ENCODE assay signal across 1 cellular context in the genomic region with DNA sequence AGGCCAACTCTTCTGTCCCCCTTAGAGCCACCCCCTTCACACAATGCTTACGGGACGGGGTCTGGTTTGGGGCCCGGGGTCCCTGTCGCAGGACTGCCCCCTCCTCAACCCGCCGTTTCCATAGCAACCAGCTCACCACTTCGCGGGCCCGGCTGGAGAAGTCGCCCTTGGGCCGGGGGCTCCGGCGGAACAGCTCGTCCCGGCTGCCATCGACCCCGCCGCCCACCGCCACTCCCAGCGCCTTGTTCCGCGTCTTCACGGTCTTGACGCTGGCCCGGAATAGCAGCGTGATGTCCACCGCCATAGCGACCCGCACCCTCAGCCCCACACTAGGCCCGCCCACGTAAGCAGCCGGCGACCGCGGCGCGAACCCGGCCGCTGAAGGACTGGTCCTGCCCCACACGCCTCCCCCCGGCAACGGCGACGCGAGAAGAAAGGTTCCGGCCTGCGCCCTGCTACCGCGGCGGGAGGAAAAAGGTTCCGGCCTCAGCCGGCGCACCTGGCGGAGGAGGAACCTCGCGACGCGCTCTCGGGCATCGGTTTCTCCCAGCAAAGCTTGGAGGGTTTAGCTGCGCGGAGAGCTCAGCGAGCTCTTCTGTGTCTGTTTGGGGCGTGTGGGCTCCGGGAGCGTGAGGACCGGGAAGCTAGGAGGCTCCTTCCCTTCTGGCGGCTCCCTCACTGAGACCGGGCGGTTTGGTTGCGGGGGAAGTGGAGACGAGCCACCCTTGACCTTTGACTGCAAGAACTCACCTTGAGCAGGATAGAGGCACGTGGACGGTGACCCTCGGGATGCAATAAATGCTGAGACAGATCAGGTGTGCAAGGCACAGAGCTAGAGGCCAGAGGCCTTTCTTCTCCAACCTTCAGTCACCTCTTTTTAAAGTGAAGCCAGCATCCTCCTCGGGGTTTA.
TF ChIP-seq lines count a peak whose summit lies in the region.

STX18 (minus strand) TSS at position 388 of the 910 bp plus-strand sequence; CDS start at position 304, 84 bp downstream.

TF ChIP-seq in GM12878, 131 proteins besides CTCF, POLR2A, EP300 and RAD21 (continued from another document):
- TF ChIP-seq FOXK2 (IDR thresholded peaks at IDR 0.05) (peak; percentile 66), YY1 (IDR thresholded peaks at IDR 0.05; ENCODE audit: low read depth, low read length) (peak; percentile 93), BHLHE40 (IDR thresholded peaks at IDR 0.05; ENCODE audit: borderline replicate concordance in 1 of 2, low read depth in 2 of 2, low read length in 1 of 2) (peak; percentile 69 to 83), ESRRA (IDR thresholded peaks at IDR 0.05; ENCODE audit: low read length) (peak; percentile 92), MAX (IDR thresholded peaks at IDR 0.05; ENCODE audit: low read depth, low read length) (peak; percentile 91), IKZF2 (IDR thresholded peaks at IDR 0.05) (peak; percentile 50 to 83), NR2C2 (IDR thresholded peaks at IDR 0.05; ENCODE audit: borderline replicate concordance, control insufficient read depth, insufficient read length, low read depth) (peak; percentile 59), RUNX3 (IDR thresholded peaks at IDR 0.05; ENCODE audit: low read length) (peak; percentile 86), TARDBP (IDR thresholded peaks at IDR 0.05; ENCODE audit: borderline replicate concordance) (peak; percentile 89), SUZ12 (IDR thresholded peaks at IDR 0.05; ENCODE audit: unreplicated experiment) (no peak), NBN (IDR thresholded peaks at IDR 0.05) (peak; percentile 96), HDAC6 (IDR thresholded peaks at IDR 0.05; ENCODE audit: unreplicated experiment) (no peak), HCFC1 (IDR thresholded peaks at IDR 0.05; ENCODE audit: low read length) (peak; percentile 90), SMAD5 (IDR thresholded peaks at IDR 0.05; ENCODE audit: low read depth) (no peak; the same call in 1 of the 2 replicates), ZNF622 (IDR thresholded peaks at IDR 0.05) (no peak), REST (IDR thresholded peaks at IDR 0.05; ENCODE audit: low read depth, low read length) (no peak; the same call in 1 of the 2 replicates), MXI1 (IDR thresholded peaks at IDR 0.05; ENCODE audit: low read depth, low read length) (peak; percentile 79)
- TF ChIP-seq, protein P1, sequence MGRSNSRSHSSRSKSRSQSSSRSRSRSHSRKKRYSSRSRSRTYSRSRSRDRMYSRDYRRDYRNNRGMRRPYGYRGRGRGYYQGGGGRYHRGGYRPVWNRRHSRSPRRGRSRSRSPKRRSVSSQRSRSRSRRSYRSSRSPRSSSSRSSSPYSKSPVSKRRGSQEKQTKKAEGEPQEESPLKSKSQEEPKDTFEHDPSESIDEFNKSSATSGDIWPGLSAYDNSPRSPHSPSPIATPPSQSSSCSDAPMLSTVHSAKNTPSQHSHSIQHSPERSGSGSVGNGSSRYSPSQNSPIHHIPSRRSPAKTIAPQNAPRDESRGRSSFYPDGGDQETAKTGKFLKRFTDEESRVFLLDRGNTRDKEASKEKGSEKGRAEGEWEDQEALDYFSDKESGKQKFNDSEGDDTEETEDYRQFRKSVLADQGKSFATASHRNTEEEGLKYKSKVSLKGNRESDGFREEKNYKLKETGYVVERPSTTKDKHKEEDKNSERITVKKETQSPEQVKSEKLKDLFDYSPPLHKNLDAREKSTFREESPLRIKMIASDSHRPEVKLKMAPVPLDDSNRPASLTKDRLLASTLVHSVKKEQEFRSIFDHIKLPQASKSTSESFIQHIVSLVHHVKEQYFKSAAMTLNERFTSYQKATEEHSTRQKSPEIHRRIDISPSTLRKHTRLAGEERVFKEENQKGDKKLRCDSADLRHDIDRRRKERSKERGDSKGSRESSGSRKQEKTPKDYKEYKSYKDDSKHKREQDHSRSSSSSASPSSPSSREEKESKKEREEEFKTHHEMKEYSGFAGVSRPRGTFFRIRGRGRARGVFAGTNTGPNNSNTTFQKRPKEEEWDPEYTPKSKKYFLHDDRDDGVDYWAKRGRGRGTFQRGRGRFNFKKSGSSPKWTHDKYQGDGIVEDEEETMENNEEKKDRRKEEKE (IDR thresholded peaks at IDR 0.05): no peak
- TF ChIP-seq, protein P2, sequence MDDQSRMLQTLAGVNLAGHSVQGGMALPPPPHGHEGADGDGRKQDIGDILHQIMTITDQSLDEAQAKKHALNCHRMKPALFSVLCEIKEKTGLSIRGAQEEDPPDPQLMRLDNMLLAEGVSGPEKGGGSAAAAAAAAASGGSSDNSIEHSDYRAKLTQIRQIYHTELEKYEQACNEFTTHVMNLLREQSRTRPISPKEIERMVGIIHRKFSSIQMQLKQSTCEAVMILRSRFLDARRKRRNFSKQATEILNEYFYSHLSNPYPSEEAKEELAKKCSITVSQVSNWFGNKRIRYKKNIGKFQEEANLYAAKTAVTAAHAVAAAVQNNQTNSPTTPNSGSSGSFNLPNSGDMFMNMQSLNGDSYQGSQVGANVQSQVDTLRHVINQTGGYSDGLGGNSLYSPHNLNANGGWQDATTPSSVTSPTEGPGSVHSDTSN (IDR thresholded peaks at IDR 0.05; ENCODE audit: insufficient replicate concordance, low read depth, low read length): peak; percentile 59
